In genomic region chr4:182643801-182644311, GRCh38 we compare ENCODE assay signal across 14 cellular contexts.
DNase-seq lines count a peak whose midpoint lies in the region; ATAC-seq, FAIRE-seq and TF ChIP-seq lines count a peak whose summit lies in the region.
"Had no signal": no experiment of that assay in that cellular context is flagged by ENCODE, and none has a peak within 500 bp of the region (broad histone marks: within the 10 kb centered on the region; RNA-seq: fewer than 3 reads in every experiment).

No MANE protein-coding gene starts in this region.

- dilution Hi-C loops in keratinocyte (cut with MboI; ENCODE audit: extremely low pct_ligation_motif_present, low sequenced_read_pairs), result no loop called here

- ATAC-seq in HG03025 (IDR thresholded peaks at IDR 0.05; ENCODE audit: low FRiP score, unreplicated experiment), result no peak
- ATAC-seq in GM18517 (IDR thresholded peaks at IDR 0.05; ENCODE audit: unreplicated experiment), result no peak
- ATAC-seq: activated T-cell treated with anti-CD3 and anti-CD28 coated beads, Interleukin-2, amount 50 U/mL, for 72 hours; upper lobe of right lung had no signal

- no peaks in the 10 kb centered on the region for H3K36me3 ChIP-seq in keratinocyte (ENCODE audit: control insufficient read depth in 2 of 2, extremely low read depth in 1 of 2, insufficient read depth in 2 of 2, low read length in 2 of 2)
- H3K36me3 ChIP-seq: upper lobe of right lung had no signal

- FAIRE-seq in keratinocyte (lab: Jason Lieb, UNC), result peak; percentile 29

- no peak overlapping the region for H3K4me2 ChIP-seq in keratinocyte (ENCODE audit: control insufficient read depth, extremely low read depth, insufficient read depth, low read depth, low read length)

- DNase-seq in AG04450 (ENCODE audit: low read depth, low spot score) (peak; percentile 76), HS-27A (ENCODE audit: low read depth) (peak; percentile 54), cerebellar cortex (ENCODE audit: low spot score) (peak; percentile 44), keratinocyte (ENCODE audit: low read depth, low spot score) (no peak), NCI-H510A (lab: John Stamatoyannopoulos, UW) (no peak), NCI-H524 (lab: John Stamatoyannopoulos, UW) (no peak)
- DNase-seq: activated T-cell treated with anti-CD3 and anti-CD28 coated beads, Interleukin-2, amount 50 U/mL, for 72 hours; CD4-positive, CD25-positive, alpha-beta regulatory T cell; NCI-H1436; upper lobe of right lung had no signal

- H3K9me3 ChIP-seq in AG04450 (ENCODE audit: control insufficient read depth, insufficient read depth, low read length) (peaks cover 3% of the 10 kb centered on the region; the same call in 1 of the 2 replicates), keratinocyte (ENCODE audit: control insufficient read depth, low read depth, low read length) (peaks cover 2% of the 10 kb centered on the region)
- H3K9me3 ChIP-seq: upper lobe of right lung had no signal

- H3K27ac ChIP-seq in AG04450 (ENCODE audit: low read depth, low read length) (peak overlapping the region; percentile 93), keratinocyte (ENCODE audit: control insufficient read depth, insufficient read depth, low read length) (no peak overlapping the region)
- H3K27ac ChIP-seq: HL-60, upper lobe of right lung, VCaP had no signal

- no peak overlapping the region for H2AFZ ChIP-seq in keratinocyte (ENCODE audit: control insufficient read depth, low read length)

- no peak overlapping the region for H3K9ac ChIP-seq in keratinocyte (ENCODE audit: control insufficient read depth, extremely low read depth, insufficient read depth, low read length)

- H3K4me3 ChIP-seq in AG04450 (ENCODE audit: low read depth, low read length) (no peak overlapping the region), keratinocyte (ENCODE audit: control insufficient read depth in 2 of 3, extremely low read depth in 1 of 3, insufficient read depth in 2 of 3, low read depth in 1 of 3, low read length in 3 of 3) (no peak overlapping the region)
- H3K4me3 ChIP-seq: upper lobe of right lung had no signal

- peaks cover 2% of the 10 kb centered on the region for H3K4me1 ChIP-seq in keratinocyte (ENCODE audit: control insufficient read depth, extremely low read depth, insufficient read depth, low read length)
- H3K4me1 ChIP-seq: upper lobe of right lung had no signal

- POLR2A ChIA-PET in AG04450 (lab: Yijun Ruan, JAX), result no interaction called here

- H3K9me1 ChIP-seq in keratinocyte (ENCODE audit: control insufficient read depth, extremely low read depth, insufficient read depth, low read length), result no peaks in the 10 kb centered on the region

- TF ChIP-seq CTCF in AG04450 (IDR thresholded peaks at IDR 0.05; ENCODE audit: low read depth, low read length) (no peak), keratinocyte (optimal IDR thresholded peaks at IDR 0.05 in 1 of 3, IDR thresholded peaks at IDR 0.05 in 1 of 3, conservative IDR thresholded peaks at IDR 0.05 in 1 of 3; ENCODE audit: extremely low read depth in 1 of 3, insufficient read depth in 2 of 3, low read length in 3 of 3) (no peak)

- H3K79me2 ChIP-seq in keratinocyte (ENCODE audit: control insufficient read depth, insufficient read depth, low read length), result no peaks in the 10 kb centered on the region

- CTCF ChIA-PET in AG04450 (lab: Charles Lee), result no interaction called here

- H3K27me3 ChIP-seq in AG04450 (ENCODE audit: control insufficient read depth, insufficient read depth, low read length) (no peaks in the 10 kb centered on the region), keratinocyte (ENCODE audit: control insufficient read depth, extremely low read depth, insufficient read depth, low read length) (no peaks in the 10 kb centered on the region)
- H3K27me3 ChIP-seq: upper lobe of right lung had no signal

- no peaks in the 10 kb centered on the region for H4K20me1 ChIP-seq in keratinocyte (ENCODE audit: control insufficient read depth, extremely low read depth, insufficient read depth, low read length)

Comparison
In these comparisons a context has a peak if more than half of its experiments do, and no peak if none do; other contexts are left out.
1. DNase-seq: peak in AG04450 (single experiment), HS-27A (single experiment) and cerebellar cortex (single experiment); none in keratinocyte (single experiment), NCI-H510A (single experiment) and NCI-H524 (0 of 2).